12 cellular contexts compared by ENCODE assay signal in genomic region chr10:88227342-88228018, GRCh38.
DNase-seq lines count a peak whose midpoint lies in the region; ATAC-seq and TF ChIP-seq lines count a peak whose summit lies in the region.
"Had no signal": no experiment of that assay in that cellular context is flagged by ENCODE, and none has a peak within 500 bp of the region (broad histone marks: within the 10 kb centered on the region; RNA-seq: fewer than 3 reads in every experiment).

No MANE protein-coding gene starts in this region.

- H3K27ac ChIP-seq in colonic mucosa, result no peak overlapping the region
- H3K27ac ChIP-seq in testis, result peak overlapping the region in 1 of 2 donors; percentile 17

- H3K4me1 ChIP-seq in colonic mucosa (no peaks in the 10 kb centered on the region), testis (peaks cover 15% of the 10 kb centered on the region)

- intact Hi-C loops in colonic mucosa (cut with DNase I) (no loop called here), testis (cut with DNase I; ENCODE audit: low total_unique reads) (no loop called here)

- H3K9ac ChIP-seq in colonic mucosa (ENCODE audit: low read depth in 2 of 2, low read length in 2 of 2), result no peak overlapping the region

- peaks cover 0 to 3% (median 0%) of the 10 kb centered on the region in 4 donors for H3K4me1 Mint-ChIP-seq in naive thymus-derived CD8-positive, alpha-beta T cell
- H3K4me1 Mint-ChIP-seq: activated naive CD8-positive, alpha-beta T cell treated with anti-CD3 and anti-CD28 coated beads, Interleukin-2, amount 50 U/mL, for 24 hours; immature natural killer cell; T-helper 17 cell had no signal

- H3K27ac Mint-ChIP-seq in naive thymus-derived CD8-positive, alpha-beta T cell, result no peak overlapping the region
- H3K27ac Mint-ChIP-seq: activated naive CD8-positive, alpha-beta T cell treated with anti-CD3 and anti-CD28 coated beads, Interleukin-2, amount 50 U/mL, for 24 hours; endodermal cell; immature natural killer cell; T-helper 17 cell had no signal

- peaks cover 0 to 8% (median 0%) of the 10 kb centered on the region in 9 donors for H3K9me3 Mint-ChIP-seq in naive thymus-derived CD8-positive, alpha-beta T cell
- H3K9me3 Mint-ChIP-seq: endodermal cell, immature natural killer cell had no signal

- no peaks in the 10 kb centered on the region for H3K27me3 Mint-ChIP-seq in naive thymus-derived CD8-positive, alpha-beta T cell
- H3K27me3 Mint-ChIP-seq: activated naive CD8-positive, alpha-beta T cell treated with anti-CD3 and anti-CD28 coated beads, Interleukin-2, amount 50 U/mL, for 24 hours; T-helper 17 cell had no signal

- no peak overlapping the region for H3K4me3 Mint-ChIP-seq in naive thymus-derived CD8-positive, alpha-beta T cell
- H3K4me3 Mint-ChIP-seq: activated naive CD8-positive, alpha-beta T cell treated with anti-CD3 and anti-CD28 coated beads, Interleukin-2, amount 50 U/mL, for 24 hours; endodermal cell; immature natural killer cell; T-helper 17 cell had no signal

- no peaks in the 10 kb centered on the region for H3K36me3 ChIP-seq in colonic mucosa
- no peaks in the 10 kb centered on the region for H3K36me3 ChIP-seq in testis (ENCODE audit: low read depth, missing control alignments)

- H3K9me3 ChIP-seq in colonic mucosa (no peaks in the 10 kb centered on the region), testis (no peaks in the 10 kb centered on the region)

- no peaks in the 10 kb centered on the region for H3K27me3 ChIP-seq in colonic mucosa
- H3K27me3 ChIP-seq in testis, result no peaks in the 10 kb centered on the region

- H3K36me3 Mint-ChIP-seq in naive thymus-derived CD8-positive, alpha-beta T cell, result peaks cover 0 to 5% (median 0%) of the 10 kb centered on the region in 3 donors

- no peak overlapping the region for H3K4me3 ChIP-seq in colonic mucosa
- no peak overlapping the region for H3K4me3 ChIP-seq in testis

- WGBS in testis, 2 donors, result 58 to 69% methylated on average over 8 of the region's 8 CpGs

- no peak for ATAC-seq in HG03095 (IDR thresholded peaks at IDR 0.05; ENCODE audit: unreplicated experiment)
- ATAC-seq in naive thymus-derived CD8-positive, alpha-beta T cell, result no peak
- ATAC-seq: activated naive CD8-positive, alpha-beta T cell treated with anti-CD3 and anti-CD28 coated beads, Interleukin-2, amount 50 U/mL, for 24 hours; T-helper 17 cell had no signal

- TF ChIP-seq POLR2A in testis (IDR thresholded peaks at IDR 0.05), result no peak

- TF ChIP-seq CTCF in colonic mucosa (IDR thresholded peaks at IDR 0.05), result no peak
- no peak for TF ChIP-seq CTCF in testis (IDR thresholded peaks at IDR 0.05)

- DNase-seq in NCI-H2227 (lab: John Stamatoyannopoulos, UW; ENCODE audit: unreplicated experiment) (peak; percentile 23), colonic mucosa (peak; percentile 42), left kidney (ENCODE audit: low read depth, low spot score) (peak; percentile 44), testis (peak; percentile 48), NCI-H2081 treated with DMSO at 0.1 percent for 48 hours (lab: John Stamatoyannopoulos, UW) (no peak), COR-L47 (lab: John Stamatoyannopoulos, UW) (no peak)
- DNase-seq in naive thymus-derived CD8-positive, alpha-beta T cell, result no peak
- DNase-seq: activated naive CD8-positive, alpha-beta T cell treated with anti-CD3 and anti-CD28 coated beads, Interleukin-2, amount 50 U/mL, for 24 hours; endodermal cell; immature natural killer cell; T-helper 17 cell had no signal

- POLR2A ChIA-PET in naive thymus-derived CD8-positive, alpha-beta T cell (lab: Charles Lee), result no interaction called here

Comparison
In these comparisons a context has a peak if more than half of its experiments do, and no peak if none do; other contexts are left out.
1. DNase-seq: peak in NCI-H2227 (single experiment), colonic mucosa (single experiment), left kidney (single experiment) and testis (single experiment); none in NCI-H2081 treated with DMSO at 0.1 percent for 48 hours (single experiment), naive thymus-derived CD8-positive, alpha-beta T cell (0 of 10) and COR-L47 (single experiment).